ENCODE assay signal across 8 cellular contexts in the genomic region with DNA sequence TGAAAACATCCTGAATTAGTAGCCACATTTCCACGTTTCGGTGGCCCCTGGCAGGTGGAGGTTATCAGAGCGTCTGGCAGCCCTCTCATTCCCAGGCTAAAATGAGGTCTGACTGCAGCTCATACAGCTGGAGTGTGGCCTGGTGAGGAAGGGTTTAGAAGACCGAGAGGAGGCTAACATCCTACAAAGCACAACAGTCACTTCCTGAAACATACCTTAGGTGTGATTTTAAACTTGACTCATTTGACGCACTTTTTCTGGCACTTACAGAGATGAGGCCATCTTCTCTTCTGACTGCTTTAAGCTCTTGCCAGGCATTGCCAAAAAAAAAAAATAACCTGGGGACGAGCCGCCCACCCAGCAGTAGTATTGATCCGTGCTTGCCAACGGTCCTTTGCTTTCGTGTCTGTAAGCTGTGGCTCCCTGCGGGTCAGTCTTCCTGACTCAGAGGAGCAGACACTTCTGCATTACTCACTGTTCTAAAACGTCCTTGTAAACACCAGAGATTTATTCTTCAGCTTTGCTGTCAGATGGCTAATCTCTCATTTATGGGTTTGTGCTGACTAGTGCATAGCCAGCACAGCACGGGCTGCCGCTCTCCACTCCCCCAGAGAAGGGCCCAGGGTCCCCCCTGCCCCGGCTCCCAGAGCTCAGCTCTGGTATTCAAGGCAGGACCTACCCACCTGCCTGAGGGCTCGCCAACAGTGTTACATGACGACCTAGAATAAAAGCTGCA.
DNase-seq lines count a peak whose midpoint lies in the region; ATAC-seq and TF ChIP-seq lines count a peak whose summit lies in the region.
"Had no signal": no experiment of that assay in that cellular context is flagged by ENCODE, and none has a peak within 500 bp of the region (broad histone marks: within the 10 kb centered on the region; RNA-seq: fewer than 3 reads in every experiment).

No MANE protein-coding gene starts in this region.

- H3K36me3 ChIP-seq in hepatocyte (replicated peaks; ENCODE audit: insufficient read depth, low read depth) (no peaks in the 10 kb centered on the region), smooth muscle cell (ENCODE audit: low read depth) (no peaks in the 10 kb centered on the region)

- H3K9me3 ChIP-seq in hepatocyte (ENCODE audit: low read depth) (no peaks in the 10 kb centered on the region), smooth muscle cell (replicated peaks; ENCODE audit: low read depth) (no peaks in the 10 kb centered on the region)

- no peaks in the 10 kb centered on the region for H3K27me3 ChIP-seq in hepatocyte
- H3K27me3 ChIP-seq in smooth muscle cell (ENCODE audit: low read depth), result no peaks in the 10 kb centered on the region

- ATAC-seq in GM21367 (IDR thresholded peaks at IDR 0.05; ENCODE audit: unreplicated experiment), result no peak

- no peaks in the 10 kb centered on the region for H4K20me1 ChIP-seq in hepatocyte (ENCODE audit: insufficient read depth, poor library complexity, severe bottlenecking)
- no peaks in the 10 kb centered on the region for H4K20me1 ChIP-seq in smooth muscle cell (ENCODE audit: low read depth)

- WGBS in hepatocyte (ENCODE audit: low lambda C conversion rate, missing lambda C conversion rate), result 25% methylated on average over 17 of the region's 17 CpGs
- 8% methylated on average over 17 of the region's 17 CpGs for WGBS in smooth muscle cell (ENCODE audit: low lambda C conversion rate)

- no peak for TF ChIP-seq CTCF in hepatocyte (IDR thresholded peaks at IDR 0.05; ENCODE audit: poor library complexity)
- no peak for TF ChIP-seq CTCF in smooth muscle cell (IDR thresholded peaks at IDR 0.05; ENCODE audit: borderline replicate concordance, insufficient read depth, poor library complexity, severe bottlenecking)

- no peaks in the 10 kb centered on the region for H3K79me2 ChIP-seq in hepatocyte
- H3K79me2 ChIP-seq in smooth muscle cell (ENCODE audit: low read depth), result no peaks in the 10 kb centered on the region

- peak; percentile 34 for DNase-seq in H4 (ENCODE audit: low spot score)
- peak; percentile 18 for DNase-seq in SK-N-DZ (ENCODE audit: low spot score)
- DNase-seq in hepatocyte (ENCODE audit: low spot score), result peak; percentile 80
- DNase-seq in smooth muscle cell (lab: John Stamatoyannopoulos, UW; ENCODE audit: unreplicated experiment), result peak; percentile 49
- DNase-seq in NCI-H128 (lab: John Stamatoyannopoulos, UW; ENCODE audit: unreplicated experiment), result no peak
- DNase-seq in cortex of kidney (lab: John Stamatoyannopoulos, UW), result no peak
- DNase-seq: NCI-H2171 had no signal

- H3K4me3 ChIP-seq in hepatocyte (no peak overlapping the region), smooth muscle cell (peak overlapping the region; percentile 27)

- H3K4me2 ChIP-seq in hepatocyte, result peak overlapping the region; percentile 57
- peak overlapping the region; percentile 85 for H3K4me2 ChIP-seq in smooth muscle cell

- H3K27ac ChIP-seq in hepatocyte (peak overlapping the region; percentile 87), smooth muscle cell (ENCODE audit: low read depth) (peak overlapping the region; percentile 96)

- H2AFZ ChIP-seq in hepatocyte (no peak overlapping the region), smooth muscle cell (ENCODE audit: low read depth) (no peak overlapping the region)

- H3F3A ChIP-seq in smooth muscle cell (ENCODE audit: low read depth), result peaks cover 4% of the 10 kb centered on the region

- peaks cover 45% of the 10 kb centered on the region for H3K4me1 ChIP-seq in hepatocyte (ENCODE audit: insufficient read depth)
- H3K4me1 ChIP-seq in smooth muscle cell (ENCODE audit: low read depth), result peaks cover 16% of the 10 kb centered on the region

- no peaks in the 10 kb centered on the region for H3K9me2 ChIP-seq in hepatocyte (replicated peaks; ENCODE audit: insufficient read depth)

- H3K9ac ChIP-seq in smooth muscle cell (ENCODE audit: low read depth), result peak overlapping the region; percentile 79

Comparison
In these comparisons a context has a peak if more than half of its experiments do, and no peak if none do; other contexts are left out.
1. DNase-seq: peak in H4 (single experiment), SK-N-DZ (single experiment), hepatocyte (single experiment) and smooth muscle cell (single experiment); none in NCI-H128 (single experiment) and cortex of kidney (single experiment).